1 cellular context compared by ENCODE assay signal in the genomic region with DNA sequence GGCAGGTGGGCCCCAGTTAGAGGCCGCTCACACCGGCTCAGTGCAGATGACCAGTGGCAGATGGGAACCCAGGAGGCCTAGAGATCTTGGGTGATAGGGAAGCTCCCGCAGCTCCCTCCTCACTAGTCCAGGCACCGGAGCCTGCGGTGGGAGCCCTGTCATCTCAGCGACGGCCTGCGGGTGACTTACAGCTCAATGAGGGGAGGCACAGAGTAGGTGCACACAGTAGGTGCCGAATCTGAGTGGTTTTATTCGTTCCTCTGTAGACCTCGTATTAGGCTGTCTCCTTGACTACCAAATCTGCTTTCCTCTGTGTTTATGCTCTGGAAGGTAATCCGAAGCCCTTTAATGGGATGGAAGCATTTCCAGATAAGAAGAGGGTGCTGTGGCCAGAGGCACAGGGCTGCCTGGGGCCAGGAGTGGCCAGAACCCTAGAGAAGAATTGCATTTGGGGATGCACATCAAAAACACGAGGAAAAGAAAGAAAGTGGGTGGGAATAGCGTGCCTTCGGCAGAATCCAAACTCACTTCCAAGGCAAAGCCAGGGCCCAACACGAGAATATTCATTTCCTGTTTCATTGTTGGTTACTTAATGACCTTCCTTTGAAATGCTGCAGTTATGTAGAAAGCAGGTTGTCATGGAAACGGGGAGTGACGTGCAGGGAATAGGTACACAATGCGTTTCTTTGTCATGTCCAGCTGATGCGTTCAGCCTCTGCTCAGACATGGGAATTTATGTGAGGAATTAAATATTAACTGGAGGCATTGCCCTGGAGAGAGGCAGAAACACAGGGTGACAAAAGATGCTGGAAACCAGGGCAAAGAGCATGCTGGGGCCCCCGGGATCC.
TF ChIP-seq lines count a peak whose summit lies in the region.

No MANE protein-coding gene starts in this region.

TF ChIP-seq in HepG2, 621 proteins besides CTCF, POLR2A, EP300 and RAD21 (continued from another document and continues in another):
- TF ChIP-seq, protein P1, sequence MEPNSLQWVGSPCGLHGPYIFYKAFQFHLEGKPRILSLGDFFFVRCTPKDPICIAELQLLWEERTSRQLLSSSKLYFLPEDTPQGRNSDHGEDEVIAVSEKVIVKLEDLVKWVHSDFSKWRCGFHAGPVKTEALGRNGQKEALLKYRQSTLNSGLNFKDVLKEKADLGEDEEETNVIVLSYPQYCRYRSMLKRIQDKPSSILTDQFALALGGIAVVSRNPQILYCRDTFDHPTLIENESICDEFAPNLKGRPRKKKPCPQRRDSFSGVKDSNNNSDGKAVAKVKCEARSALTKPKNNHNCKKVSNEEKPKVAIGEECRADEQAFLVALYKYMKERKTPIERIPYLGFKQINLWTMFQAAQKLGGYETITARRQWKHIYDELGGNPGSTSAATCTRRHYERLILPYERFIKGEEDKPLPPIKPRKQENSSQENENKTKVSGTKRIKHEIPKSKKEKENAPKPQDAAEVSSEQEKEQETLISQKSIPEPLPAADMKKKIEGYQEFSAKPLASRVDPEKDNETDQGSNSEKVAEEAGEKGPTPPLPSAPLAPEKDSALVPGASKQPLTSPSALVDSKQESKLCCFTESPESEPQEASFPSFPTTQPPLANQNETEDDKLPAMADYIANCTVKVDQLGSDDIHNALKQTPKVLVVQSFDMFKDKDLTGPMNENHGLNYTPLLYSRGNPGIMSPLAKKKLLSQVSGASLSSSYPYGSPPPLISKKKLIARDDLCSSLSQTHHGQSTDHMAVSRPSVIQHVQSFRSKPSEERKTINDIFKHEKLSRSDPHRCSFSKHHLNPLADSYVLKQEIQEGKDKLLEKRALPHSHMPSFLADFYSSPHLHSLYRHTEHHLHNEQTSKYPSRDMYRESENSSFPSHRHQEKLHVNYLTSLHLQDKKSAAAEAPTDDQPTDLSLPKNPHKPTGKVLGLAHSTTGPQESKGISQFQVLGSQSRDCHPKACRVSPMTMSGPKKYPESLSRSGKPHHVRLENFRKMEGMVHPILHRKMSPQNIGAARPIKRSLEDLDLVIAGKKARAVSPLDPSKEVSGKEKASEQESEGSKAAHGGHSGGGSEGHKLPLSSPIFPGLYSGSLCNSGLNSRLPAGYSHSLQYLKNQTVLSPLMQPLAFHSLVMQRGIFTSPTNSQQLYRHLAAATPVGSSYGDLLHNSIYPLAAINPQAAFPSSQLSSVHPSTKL (CRISPR knock-in tag; IDR thresholded peaks at IDR 0.05), result peak; percentile 87
- TF ChIP-seq KDM6A (CRISPR knock-in tag; IDR thresholded peaks at IDR 0.05; ENCODE audit: low read depth) (peak; percentile 96), SMYD3 (CRISPR knock-in tag; IDR thresholded peaks at IDR 0.05) (peak; percentile 71; the same call in 1 of the 2 replicates), SYNCRIP (IDR thresholded peaks at IDR 0.05; ENCODE audit: insufficient read depth, low read depth, low read length) (no peak), ZNF10 (CRISPR knock-in tag; IDR thresholded peaks at IDR 0.05; ENCODE audit: borderline replicate concordance, low read depth) (no peak), ZNF607 (CRISPR knock-in tag; IDR thresholded peaks at IDR 0.05; ENCODE audit: borderline replicate concordance) (peak; percentile 53; the same call in 1 of the 2 replicates), MIER2 (CRISPR knock-in tag; IDR thresholded peaks at IDR 0.05) (peak; percentile 92), CREB1 (IDR thresholded peaks at IDR 0.05) (peak; percentile 93), CREB1 (CRISPR knock-in tag; IDR thresholded peaks at IDR 0.05) (peak; percentile 92), ZNF143 (CRISPR knock-in tag; IDR thresholded peaks at IDR 0.05) (peak; percentile 78), SRSF4 (IDR thresholded peaks at IDR 0.05; ENCODE audit: low read depth, low read length, poor library complexity, severe bottlenecking) (no peak), NFYC (CRISPR knock-in tag; IDR thresholded peaks at IDR 0.05) (peak; percentile 31; the same call in 1 of the 2 replicates), NCOR1 (IDR thresholded peaks at IDR 0.05; ENCODE audit: borderline replicate concordance, low read length) (peak; percentile 88), ZNF670 (CRISPR knock-in tag; IDR thresholded peaks at IDR 0.05; ENCODE audit: borderline replicate concordance) (no peak), SP1 (IDR thresholded peaks at IDR 0.05) (no peak), SP1 (CRISPR knock-in tag; IDR thresholded peaks at IDR 0.05) (no peak; the same call in 1 of the 2 replicates), ZFAT (CRISPR knock-in tag; conservative IDR thresholded peaks at IDR 0.05) (no peak), SP2 (CRISPR knock-in tag; IDR thresholded peaks at IDR 0.05) (no peak), GATAD1 (CRISPR knock-in tag; IDR thresholded peaks at IDR 0.05) (peak; percentile 46), ZNF329 (CRISPR knock-in tag; IDR thresholded peaks at IDR 0.05; ENCODE audit: low read depth) (no peak), ZNF292 (CRISPR knock-in tag; IDR thresholded peaks at IDR 0.05; ENCODE audit: borderline replicate concordance, low read depth) (peak; percentile 88; the same call in 1 of the 2 replicates), KDM2A (CRISPR knock-in tag; IDR thresholded peaks at IDR 0.05; ENCODE audit: borderline replicate concordance, low read depth) (peak; percentile 29; the same call in 1 of the 2 replicates), ATF7 (IDR thresholded peaks at IDR 0.05) (peak; percentile 53), ATF7 (CRISPR knock-in tag; IDR thresholded peaks at IDR 0.05) (peak; percentile 85), ZNF431 (CRISPR knock-in tag; IDR thresholded peaks at IDR 0.05; ENCODE audit: borderline replicate concordance, low read depth) (no peak), ZSCAN29 (CRISPR knock-in tag; conservative IDR thresholded peaks at IDR 0.05) (0 out of 2 replicates have a peak, but pooled peaks have one; percentile 53), KAT7 (CRISPR knock-in tag; IDR thresholded peaks at IDR 0.05; ENCODE audit: borderline replicate concordance) (0 out of 2 replicates have a peak, but pooled peaks have one; percentile 31), ZFP41 (CRISPR knock-in tag; IDR thresholded peaks at IDR 0.05; ENCODE audit: borderline replicate concordance) (peak; percentile 54; the same call in 1 of the 2 replicates), PRMT3 (CRISPR knock-in tag; IDR thresholded peaks at IDR 0.05; ENCODE audit: borderline replicate concordance, low read depth) (0 out of 2 replicates have a peak, but pooled peaks have one; percentile 36)
- TF ChIP-seq, protein P2, sequence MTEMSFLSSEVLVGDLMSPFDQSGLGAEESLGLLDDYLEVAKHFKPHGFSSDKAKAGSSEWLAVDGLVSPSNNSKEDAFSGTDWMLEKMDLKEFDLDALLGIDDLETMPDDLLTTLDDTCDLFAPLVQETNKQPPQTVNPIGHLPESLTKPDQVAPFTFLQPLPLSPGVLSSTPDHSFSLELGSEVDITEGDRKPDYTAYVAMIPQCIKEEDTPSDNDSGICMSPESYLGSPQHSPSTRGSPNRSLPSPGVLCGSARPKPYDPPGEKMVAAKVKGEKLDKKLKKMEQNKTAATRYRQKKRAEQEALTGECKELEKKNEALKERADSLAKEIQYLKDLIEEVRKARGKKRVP (CRISPR knock-in tag; IDR thresholded peaks at IDR 0.05), result peak in 1 of 2 experiments; percentile 67; a peak in 1 of 4 replicates
- TF ChIP-seq, protein P3, sequence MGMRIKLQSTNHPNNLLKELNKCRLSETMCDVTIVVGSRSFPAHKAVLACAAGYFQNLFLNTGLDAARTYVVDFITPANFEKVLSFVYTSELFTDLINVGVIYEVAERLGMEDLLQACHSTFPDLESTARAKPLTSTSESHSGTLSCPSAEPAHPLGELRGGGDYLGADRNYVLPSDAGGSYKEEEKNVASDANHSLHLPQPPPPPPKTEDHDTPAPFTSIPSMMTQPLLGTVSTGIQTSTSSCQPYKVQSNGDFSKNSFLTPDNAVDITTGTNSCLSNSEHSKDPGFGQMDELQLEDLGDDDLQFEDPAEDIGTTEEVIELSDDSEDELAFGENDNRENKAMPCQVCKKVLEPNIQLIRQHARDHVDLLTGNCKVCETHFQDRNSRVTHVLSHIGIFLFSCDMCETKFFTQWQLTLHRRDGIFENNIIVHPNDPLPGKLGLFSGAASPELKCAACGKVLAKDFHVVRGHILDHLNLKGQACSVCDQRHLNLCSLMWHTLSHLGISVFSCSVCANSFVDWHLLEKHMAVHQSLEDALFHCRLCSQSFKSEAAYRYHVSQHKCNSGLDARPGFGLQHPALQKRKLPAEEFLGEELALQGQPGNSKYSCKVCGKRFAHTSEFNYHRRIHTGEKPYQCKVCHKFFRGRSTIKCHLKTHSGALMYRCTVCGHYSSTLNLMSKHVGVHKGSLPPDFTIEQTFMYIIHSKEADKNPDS (CRISPR knock-in tag; IDR thresholded peaks at IDR 0.05), result no peak
- TF ChIP-seq, protein P4, sequence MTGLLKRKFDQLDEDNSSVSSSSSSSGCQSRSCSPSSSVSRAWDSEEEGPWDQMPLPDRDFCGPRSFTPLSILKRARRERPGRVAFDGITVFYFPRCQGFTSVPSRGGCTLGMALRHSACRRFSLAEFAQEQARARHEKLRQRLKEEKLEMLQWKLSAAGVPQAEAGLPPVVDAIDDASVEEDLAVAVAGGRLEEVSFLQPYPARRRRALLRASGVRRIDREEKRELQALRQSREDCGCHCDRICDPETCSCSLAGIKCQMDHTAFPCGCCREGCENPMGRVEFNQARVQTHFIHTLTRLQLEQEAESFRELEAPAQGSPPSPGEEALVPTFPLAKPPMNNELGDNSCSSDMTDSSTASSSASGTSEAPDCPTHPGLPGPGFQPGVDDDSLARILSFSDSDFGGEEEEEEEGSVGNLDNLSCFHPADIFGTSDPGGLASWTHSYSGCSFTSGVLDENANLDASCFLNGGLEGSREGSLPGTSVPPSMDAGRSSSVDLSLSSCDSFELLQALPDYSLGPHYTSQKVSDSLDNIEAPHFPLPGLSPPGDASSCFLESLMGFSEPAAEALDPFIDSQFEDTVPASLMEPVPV (CRISPR knock-in tag; IDR thresholded peaks at IDR 0.05), result peak; percentile 82
- TF ChIP-seq, protein P5, sequence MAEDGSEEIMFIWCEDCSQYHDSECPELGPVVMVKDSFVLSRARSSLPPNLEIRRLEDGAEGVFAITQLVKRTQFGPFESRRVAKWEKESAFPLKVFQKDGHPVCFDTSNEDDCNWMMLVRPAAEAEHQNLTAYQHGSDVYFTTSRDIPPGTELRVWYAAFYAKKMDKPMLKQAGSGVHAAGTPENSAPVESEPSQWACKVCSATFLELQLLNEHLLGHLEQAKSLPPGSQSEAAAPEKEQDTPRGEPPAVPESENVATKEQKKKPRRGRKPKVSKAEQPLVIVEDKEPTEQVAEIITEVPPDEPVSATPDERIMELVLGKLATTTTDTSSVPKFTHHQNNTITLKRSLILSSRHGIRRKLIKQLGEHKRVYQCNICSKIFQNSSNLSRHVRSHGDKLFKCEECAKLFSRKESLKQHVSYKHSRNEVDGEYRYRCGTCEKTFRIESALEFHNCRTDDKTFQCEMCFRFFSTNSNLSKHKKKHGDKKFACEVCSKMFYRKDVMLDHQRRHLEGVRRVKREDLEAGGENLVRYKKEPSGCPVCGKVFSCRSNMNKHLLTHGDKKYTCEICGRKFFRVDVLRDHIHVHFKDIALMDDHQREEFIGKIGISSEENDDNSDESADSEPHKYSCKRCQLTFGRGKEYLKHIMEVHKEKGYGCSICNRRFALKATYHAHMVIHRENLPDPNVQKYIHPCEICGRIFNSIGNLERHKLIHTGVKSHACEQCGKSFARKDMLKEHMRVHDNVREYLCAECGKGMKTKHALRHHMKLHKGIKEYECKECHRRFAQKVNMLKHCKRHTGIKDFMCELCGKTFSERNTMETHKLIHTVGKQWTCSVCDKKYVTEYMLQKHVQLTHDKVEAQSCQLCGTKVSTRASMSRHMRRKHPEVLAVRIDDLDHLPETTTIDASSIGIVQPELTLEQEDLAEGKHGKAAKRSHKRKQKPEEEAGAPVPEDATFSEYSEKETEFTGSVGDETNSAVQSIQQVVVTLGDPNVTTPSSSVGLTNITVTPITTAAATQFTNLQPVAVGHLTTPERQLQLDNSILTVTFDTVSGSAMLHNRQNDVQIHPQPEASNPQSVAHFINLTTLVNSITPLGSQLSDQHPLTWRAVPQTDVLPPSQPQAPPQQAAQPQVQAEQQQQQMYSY (CRISPR knock-in tag; IDR thresholded peaks at IDR 0.05), result no peak
- TF ChIP-seq, protein P6, sequence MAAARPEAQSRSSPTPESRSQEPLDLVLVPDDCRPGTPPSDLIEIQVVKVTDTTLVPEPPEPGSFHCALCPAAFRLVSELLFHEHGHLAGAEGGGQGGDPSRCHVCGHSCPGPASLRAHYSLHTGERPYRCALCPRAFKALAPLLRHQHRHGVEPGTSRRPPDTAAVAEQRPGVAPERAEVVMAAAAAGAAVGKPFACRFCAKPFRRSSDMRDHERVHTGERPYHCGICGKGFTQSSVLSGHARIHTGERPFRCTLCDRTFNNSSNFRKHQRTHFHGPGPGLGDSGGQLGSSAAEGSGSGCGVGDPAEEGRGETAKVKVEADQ (CRISPR knock-in tag; IDR thresholded peaks at IDR 0.05; ENCODE audit: borderline replicate concordance), result 0 out of 2 replicates have a peak, but pooled peaks have one; percentile 61
- TF ChIP-seq, protein P7, sequence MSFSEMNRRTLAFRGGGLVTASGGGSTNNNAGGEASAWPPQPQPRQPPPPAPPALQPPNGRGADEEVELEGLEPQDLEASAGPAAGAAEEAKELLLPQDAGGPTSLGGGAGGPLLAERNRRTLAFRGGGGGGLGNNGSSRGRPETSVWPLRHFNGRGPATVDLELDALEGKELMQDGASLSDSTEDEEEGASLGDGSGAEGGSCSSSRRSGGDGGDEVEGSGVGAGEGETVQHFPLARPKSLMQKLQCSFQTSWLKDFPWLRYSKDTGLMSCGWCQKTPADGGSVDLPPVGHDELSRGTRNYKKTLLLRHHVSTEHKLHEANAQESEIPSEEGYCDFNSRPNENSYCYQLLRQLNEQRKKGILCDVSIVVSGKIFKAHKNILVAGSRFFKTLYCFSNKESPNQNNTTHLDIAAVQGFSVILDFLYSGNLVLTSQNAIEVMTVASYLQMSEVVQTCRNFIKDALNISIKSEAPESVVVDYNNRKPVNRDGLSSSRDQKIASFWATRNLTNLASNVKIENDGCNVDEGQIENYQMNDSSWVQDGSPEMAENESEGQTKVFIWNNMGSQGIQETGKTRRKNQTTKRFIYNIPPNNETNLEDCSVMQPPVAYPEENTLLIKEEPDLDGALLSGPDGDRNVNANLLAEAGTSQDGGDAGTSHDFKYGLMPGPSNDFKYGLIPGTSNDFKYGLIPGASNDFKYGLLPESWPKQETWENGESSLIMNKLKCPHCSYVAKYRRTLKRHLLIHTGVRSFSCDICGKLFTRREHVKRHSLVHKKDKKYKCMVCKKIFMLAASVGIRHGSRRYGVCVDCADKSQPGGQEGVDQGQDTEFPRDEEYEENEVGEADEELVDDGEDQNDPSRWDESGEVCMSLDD (CRISPR knock-in tag; IDR thresholded peaks at IDR 0.05; ENCODE audit: borderline replicate concordance), result no peak
- TF ChIP-seq, protein P8, sequence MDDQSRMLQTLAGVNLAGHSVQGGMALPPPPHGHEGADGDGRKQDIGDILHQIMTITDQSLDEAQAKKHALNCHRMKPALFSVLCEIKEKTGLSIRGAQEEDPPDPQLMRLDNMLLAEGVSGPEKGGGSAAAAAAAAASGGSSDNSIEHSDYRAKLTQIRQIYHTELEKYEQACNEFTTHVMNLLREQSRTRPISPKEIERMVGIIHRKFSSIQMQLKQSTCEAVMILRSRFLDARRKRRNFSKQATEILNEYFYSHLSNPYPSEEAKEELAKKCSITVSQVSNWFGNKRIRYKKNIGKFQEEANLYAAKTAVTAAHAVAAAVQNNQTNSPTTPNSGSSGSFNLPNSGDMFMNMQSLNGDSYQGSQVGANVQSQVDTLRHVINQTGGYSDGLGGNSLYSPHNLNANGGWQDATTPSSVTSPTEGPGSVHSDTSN (CRISPR knock-in tag; IDR thresholded peaks at IDR 0.05; ENCODE audit: borderline replicate concordance), result no peak
